Comparison of ENCODE assay signal across 27 cellular contexts in the genomic region with DNA sequence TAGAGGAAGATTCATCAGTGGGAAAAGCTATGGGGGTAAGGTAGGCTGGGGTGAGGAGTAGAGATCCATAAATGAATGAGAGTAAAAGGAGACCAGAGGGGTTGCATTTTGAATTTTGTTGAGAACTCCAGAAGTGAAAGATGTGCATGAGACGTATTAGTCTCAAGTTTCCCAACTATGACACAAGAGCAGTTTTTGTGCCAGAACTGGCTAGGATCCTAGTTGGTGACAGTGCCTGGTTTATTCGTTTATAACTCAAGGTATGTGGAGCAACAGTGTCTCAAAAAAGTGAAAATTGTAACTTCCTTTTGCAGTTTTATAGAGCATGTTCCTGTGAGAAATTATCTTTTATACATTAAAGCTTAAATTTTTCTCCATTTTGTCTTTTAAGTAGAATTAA.
A peak's percentile ranks its signal among the peaks of the same experiment; 100 is the strongest.
DNase-seq lines count a peak whose midpoint lies in the region; ATAC-seq and TF ChIP-seq lines count a peak whose summit lies in the region.
"Had no signal": no experiment of that assay in that cellular context is flagged by ENCODE, and none has a peak within 500 bp of the region (broad histone marks: within the 10 kb centered on the region; RNA-seq: fewer than 3 reads in every experiment).

No MANE protein-coding gene starts in this region.

- peak; percentile 13 for DNase-seq in AG10803 (ENCODE audit: low read depth)
- peak; percentile 31 for DNase-seq in GM23248
- peak; percentile 44 for DNase-seq in fibroblast of gingiva (ENCODE audit: low read depth)
- no peak for DNase-seq in psoas muscle
- no peak for DNase-seq in SKM-1 treated with dmso at 0.1 percent for 144 hours (lab: John Stamatoyannopoulos, UW; ENCODE audit: unreplicated experiment)
- no peak for DNase-seq in iPS-NIHi7 (ENCODE audit: extremely low spot score)
- DNase-seq: Caco-2; CD8-positive, alpha-beta T cell; DMS79; EL; GDM1; H7; Kasumi-1; MG63; NCI-H1105 treated with DMSO at 0.1 percent for 48 hours; NCI-H2029; NCI-H446 treated with DMSO at 0.1 percent for 48 hours; NCI-H82; SIG-M5; SW 1271 had no signal

- no peaks in the 10 kb centered on the region for H3K36me3 ChIP-seq in GM23248 (ENCODE audit: low read depth)
- H3K36me3 ChIP-seq in psoas muscle (ENCODE audit: insufficient read depth in 1 of 2, low read depth in 1 of 2), result no peaks in the 10 kb centered on the region
- H3K36me3 ChIP-seq: MG63 had no signal

- H2AFZ ChIP-seq in GM23248, result no peak overlapping the region

- TF ChIP-seq CTCF in AG10803 (conservative IDR thresholded peaks at IDR 0.05; ENCODE audit: low read length) (no peak), psoas muscle (IDR thresholded peaks at IDR 0.05) (no peak)

- H3K9me2 ChIP-seq in GM23248 (ENCODE audit: insufficient read depth), result no peaks in the 10 kb centered on the region

- H3K27me3 ChIP-seq in GM23248 (replicated peaks; ENCODE audit: insufficient read depth) (no peaks in the 10 kb centered on the region), psoas muscle (ENCODE audit: insufficient read depth in 3 of 3, low read length in 2 of 3) (no peaks in the 10 kb centered on the region)
- H3K27me3 ChIP-seq: MG63 had no signal

- H3K9me3 ChIP-seq in GM23248 (ENCODE audit: low read depth), result no peaks in the 10 kb centered on the region
- H3K9me3 ChIP-seq in psoas muscle, result no peaks in the 10 kb centered on the region
- H3K9me3 ChIP-seq: A549, Caco-2, MG63 had no signal

- H4K20me1 ChIP-seq in GM23248 (ENCODE audit: insufficient read depth), result no peaks in the 10 kb centered on the region

- 26 to 33% methylated on average over 2 of the region's 2 CpGs for WGBS in GM23248 (ENCODE audit: low coverage in 1 of 2, low lambda C conversion rate in 2 of 2, missing lambda C conversion rate in 2 of 2), 2 experiments
- 18 to 28% (median 19%) methylated on average over 2 of the region's 2 CpGs for WGBS in psoas muscle, 3 donors

- ATAC-seq in psoas muscle (peak in 3 of 4 donors; percentile 47 to 92 (median 65)), GM19463 (IDR thresholded peaks at IDR 0.05; ENCODE audit: unreplicated experiment) (no peak)
- ATAC-seq: A549; CD8-positive, alpha-beta T cell; K562; Panc1 had no signal

- in situ Hi-C loops in GM23248 (cut with MboI), result no loop called here

- H3K9ac ChIP-seq in GM23248, result no peak overlapping the region

- H3K4me1 ChIP-seq in GM23248 (ENCODE audit: insufficient read depth) (no peaks in the 10 kb centered on the region), psoas muscle (no peaks in the 10 kb centered on the region)
- H3K4me1 ChIP-seq: A549, Caco-2 had no signal

- H3K79me2 ChIP-seq in GM23248 (ENCODE audit: insufficient read depth), result no peaks in the 10 kb centered on the region

- H3K27ac ChIP-seq in GM23248, result no peak overlapping the region
- no peak overlapping the region for H3K27ac ChIP-seq in psoas muscle
- H3K27ac ChIP-seq: A549, C4-2B, RWPE1, SK-N-MC had no signal

- intact Hi-C loops in psoas muscle (cut with DNase I), result no loop called here

- H3F3A ChIP-seq in GM23248 (ENCODE audit: insufficient read depth), result no peaks in the 10 kb centered on the region

- no peak overlapping the region for H3K4me2 ChIP-seq in GM23248 (ENCODE audit: unreplicated experiment)
- H3K4me2 ChIP-seq: A549 had no signal

- no peak overlapping the region for H3K4me3 ChIP-seq in AG10803 (ENCODE audit: low read length)
- no peak overlapping the region for H3K4me3 ChIP-seq in GM23248
- no peak overlapping the region for H3K4me3 ChIP-seq in psoas muscle
- H3K4me3 ChIP-seq: A549, K562, MG63, SK-N-MC had no signal

Comparison
In these comparisons a context has a peak if more than half of its experiments do, and no peak if none do; other contexts are left out.
1. DNase-seq: peak in AG10803 (single experiment), GM23248 (single experiment) and fibroblast of gingiva (single experiment); none in psoas muscle (0 of 2), SKM-1 treated with dmso at 0.1 percent for 144 hours (single experiment) and iPS-NIHi7 (single experiment).